In genomic region chr2:160650196-160651108, GRCh38 we compare ENCODE assay signal across 16 cellular contexts.
A peak's percentile ranks its signal among the peaks of the same experiment; 100 is the strongest.
DNase-seq lines count a peak whose midpoint lies in the region; ATAC-seq and TF ChIP-seq lines count a peak whose summit lies in the region.
"Had no signal": no experiment of that assay in that cellular context is flagged by ENCODE, and none has a peak within 500 bp of the region (broad histone marks: within the 10 kb centered on the region; RNA-seq: fewer than 3 reads in every experiment).

No MANE protein-coding gene starts in this region.

- H3K9me3 Mint-ChIP-seq in activated naive CD4-positive, alpha-beta T cell treated with anti-CD3 and anti-CD28 coated beads, Interleukin-2, amount 50 U/mL, for 24 hours: no peaks in the 10 kb centered on the region
- no peaks in the 10 kb centered on the region for H3K9me3 Mint-ChIP-seq in activated naive CD4-positive, alpha-beta T cell treated with anti-CD3 and anti-CD28 coated beads, Interleukin-2, amount 10 ng/mL, durations not matched to agents 7 days and 5 days
- peaks cover 9% of the 10 kb centered on the region for H3K9me3 Mint-ChIP-seq in dendritic cell treated with granulocyte-macrophage colony-stimulating factor and Interleukin-4, amounts not matched to agents 40 ng/mL and 50 ng/mL, for 4 days
- peaks cover 0 to 3% (median 0%) of the 10 kb centered on the region in 11 donors for H3K9me3 Mint-ChIP-seq in naive thymus-derived CD4-positive, alpha-beta T cell
- H3K9me3 Mint-ChIP-seq: activated CD4-positive, alpha-beta memory T cell treated with anti-CD3 and anti-CD28 coated beads, Interleukin-2, amount 10 ng/mL, durations not matched to agents 7 days and 5 days; activated naive CD4-positive, alpha-beta T cell treated with anti-CD3 and anti-CD28 coated beads, Interleukin-2, amount 50 U/mL, for 72 hours; activated T-cell treated with anti-CD3 and anti-CD28 coated beads, Interleukin-2, amount 50 U/mL, for 24 hours; CD8-positive, alpha-beta memory T cell had no signal

- H3K27me3 Mint-ChIP-seq in activated naive CD4-positive, alpha-beta T cell treated with anti-CD3 and anti-CD28 coated beads, Interleukin-2, amount 50 U/mL, for 24 hours: no peaks in the 10 kb centered on the region
- peaks cover 4% of the 10 kb centered on the region for H3K27me3 Mint-ChIP-seq in activated naive CD4-positive, alpha-beta T cell treated with anti-CD3 and anti-CD28 coated beads, Interleukin-2, amount 10 ng/mL, durations not matched to agents 7 days and 5 days
- H3K27me3 Mint-ChIP-seq in dendritic cell treated with granulocyte-macrophage colony-stimulating factor and Interleukin-4, amounts not matched to agents 40 ng/mL and 50 ng/mL, for 4 days: no peaks in the 10 kb centered on the region
- H3K27me3 Mint-ChIP-seq in naive thymus-derived CD4-positive, alpha-beta T cell: no peaks in the 10 kb centered on the region
- H3K27me3 Mint-ChIP-seq: activated CD4-positive, alpha-beta memory T cell treated with anti-CD3 and anti-CD28 coated beads, Interleukin-2, amount 10 ng/mL, durations not matched to agents 7 days and 5 days; activated T-cell treated with anti-CD3 and anti-CD28 coated beads, Interleukin-2, amount 50 U/mL, for 24 hours had no signal

- H3K27ac ChIP-seq in upper lobe of right lung (no peak overlapping the region), tibial artery (no peak overlapping the region)
- no peak overlapping the region for H3K27ac ChIP-seq in naive thymus-derived CD4-positive, alpha-beta T cell (ENCODE audit: low read depth, low read length)
- H3K27ac ChIP-seq: tibial nerve had no signal

- DNase-seq in activated naive CD4-positive, alpha-beta T cell treated with anti-CD3 and anti-CD28 coated beads, Interleukin-2, amount 10 ng/mL, durations not matched to agents 7 days and 5 days: no peak
- DNase-seq in NOMO-1 treated with dmso at 0.1 percent for 144 hours (lab: John Stamatoyannopoulos, UW; ENCODE audit: unreplicated experiment) (peak; percentile 78), upper lobe of right lung (no peak), MG63 (no peak), tibial artery (no peak)
- no peak for DNase-seq in naive thymus-derived CD4-positive, alpha-beta T cell
- DNase-seq: activated CD4-positive, alpha-beta memory T cell treated with anti-CD3 and anti-CD28 coated beads, Interleukin-2, amount 10 ng/mL, durations not matched to agents 7 days and 5 days; activated T-cell treated with anti-CD3 and anti-CD28 coated beads, Interleukin-2, amount 50 U/mL, for 24 hours; CD8-positive, alpha-beta memory T cell; NCI-H2029; NCI-H524 treated with DMSO at 0.1 percent for 48 hours; stimulated activated naive CD4-positive, alpha-beta T cell had no signal

- TF ChIP-seq CTCF in upper lobe of right lung (IDR thresholded peaks at IDR 0.05): no peak
- no peak for TF ChIP-seq CTCF in tibial artery (IDR thresholded peaks at IDR 0.05)

- H3K9me3 ChIP-seq in upper lobe of right lung (no peaks in the 10 kb centered on the region), MG63 (no peaks in the 10 kb centered on the region), tibial artery (no peaks in the 10 kb centered on the region)
- H3K9me3 ChIP-seq in naive thymus-derived CD4-positive, alpha-beta T cell (ENCODE audit: control insufficient read depth in 2 of 3, low read length in 3 of 3): no peaks in the 10 kb centered on the region
- H3K9me3 ChIP-seq: tibial nerve had no signal

- no peak overlapping the region for H3K4me3 Mint-ChIP-seq in activated naive CD4-positive, alpha-beta T cell treated with anti-CD3 and anti-CD28 coated beads, Interleukin-2, amount 50 U/mL, for 24 hours
- H3K4me3 Mint-ChIP-seq in activated naive CD4-positive, alpha-beta T cell treated with anti-CD3 and anti-CD28 coated beads, Interleukin-2, amount 10 ng/mL, durations not matched to agents 7 days and 5 days: no peak overlapping the region
- peak overlapping the region; percentile 37 for H3K4me3 Mint-ChIP-seq in dendritic cell treated with granulocyte-macrophage colony-stimulating factor and Interleukin-4, amounts not matched to agents 40 ng/mL and 50 ng/mL, for 4 days
- H3K4me3 Mint-ChIP-seq in naive thymus-derived CD4-positive, alpha-beta T cell: no peak overlapping the region
- H3K4me3 Mint-ChIP-seq: activated CD4-positive, alpha-beta memory T cell treated with anti-CD3 and anti-CD28 coated beads, Interleukin-2, amount 10 ng/mL, durations not matched to agents 7 days and 5 days; activated T-cell treated with anti-CD3 and anti-CD28 coated beads, Interleukin-2, amount 50 U/mL, for 24 hours; CD8-positive, alpha-beta memory T cell had no signal

- H3K36me3 Mint-ChIP-seq in activated naive CD4-positive, alpha-beta T cell treated with anti-CD3 and anti-CD28 coated beads, Interleukin-2, amount 50 U/mL, for 24 hours: no peaks in the 10 kb centered on the region
- no peaks in the 10 kb centered on the region for H3K36me3 Mint-ChIP-seq in activated naive CD4-positive, alpha-beta T cell treated with anti-CD3 and anti-CD28 coated beads, Interleukin-2, amount 10 ng/mL, durations not matched to agents 7 days and 5 days
- H3K36me3 Mint-ChIP-seq in dendritic cell treated with granulocyte-macrophage colony-stimulating factor and Interleukin-4, amounts not matched to agents 40 ng/mL and 50 ng/mL, for 4 days (ENCODE audit: low read depth): peaks cover 6% of the 10 kb centered on the region
- H3K36me3 Mint-ChIP-seq in naive thymus-derived CD4-positive, alpha-beta T cell: no peaks in the 10 kb centered on the region
- H3K36me3 Mint-ChIP-seq: activated naive CD4-positive, alpha-beta T cell treated with anti-CD3 and anti-CD28 coated beads, Interleukin-2, amount 50 U/mL, for 72 hours; CD8-positive, alpha-beta memory T cell had no signal

- ATAC-seq in upper lobe of right lung: peak; percentile 51
- no peak for ATAC-seq in naive thymus-derived CD4-positive, alpha-beta T cell

- H3K4me1 ChIP-seq in upper lobe of right lung (peaks cover 13% of the 10 kb centered on the region), tibial artery (peaks cover 0 to 16% (median 7%) of the 10 kb centered on the region in 4 donors)
- H3K4me1 ChIP-seq in naive thymus-derived CD4-positive, alpha-beta T cell (ENCODE audit: control insufficient read depth in 2 of 2, insufficient read depth in 2 of 2, low read length in 2 of 2): peaks cover 11 to 22% of the 10 kb centered on the region in 2 donors

- H3K27me3 ChIP-seq in upper lobe of right lung (no peaks in the 10 kb centered on the region), MG63 (no peaks in the 10 kb centered on the region), tibial artery (no peaks in the 10 kb centered on the region)
- no peaks in the 10 kb centered on the region for H3K27me3 ChIP-seq in naive thymus-derived CD4-positive, alpha-beta T cell (ENCODE audit: control insufficient read depth in 2 of 2, insufficient read depth in 2 of 2, low read length in 2 of 2)
- H3K27me3 ChIP-seq: tibial nerve had no signal

- CTCF ChIA-PET in activated naive CD4-positive, alpha-beta T cell treated with anti-CD3 and anti-CD28 coated beads, Interleukin-2, amount 10 ng/mL, durations not matched to agents 7 days and 5 days (lab: Charles Lee): interaction anchor here (0.9 kb wide), 1 partner anchor 312 kb away, joined by 3 read pairs; no protein-coding TSS in a partner anchor
- CTCF ChIA-PET in naive thymus-derived CD4-positive, alpha-beta T cell (lab: Charles Lee): no interaction called here

- H3K4me1 Mint-ChIP-seq in activated naive CD4-positive, alpha-beta T cell treated with anti-CD3 and anti-CD28 coated beads, Interleukin-2, amount 50 U/mL, for 24 hours: peaks cover 33% of the 10 kb centered on the region
- peaks cover 29% of the 10 kb centered on the region for H3K4me1 Mint-ChIP-seq in activated naive CD4-positive, alpha-beta T cell treated with anti-CD3 and anti-CD28 coated beads, Interleukin-2, amount 10 ng/mL, durations not matched to agents 7 days and 5 days
- peaks cover 48% of the 10 kb centered on the region for H3K4me1 Mint-ChIP-seq in dendritic cell treated with granulocyte-macrophage colony-stimulating factor and Interleukin-4, amounts not matched to agents 40 ng/mL and 50 ng/mL, for 4 days (ENCODE audit: low read depth)
- peaks cover 23 to 40% (median 34%) of the 10 kb centered on the region in 7 donors for H3K4me1 Mint-ChIP-seq in naive thymus-derived CD4-positive, alpha-beta T cell

- intact Hi-C loops in dendritic cell treated with granulocyte-macrophage colony-stimulating factor and Interleukin-4, amounts not matched to agents 40 ng/mL and 50 ng/mL, for 4 days (cut with micrococcal nuclease): no loop called here
- intact Hi-C loops in upper lobe of right lung (cut with DNase I) (no loop called here), tibial artery (cut with DNase I; ENCODE audit: low total_unique reads) (no loop called here)
- intact Hi-C loops in naive thymus-derived CD4-positive, alpha-beta T cell (cut with micrococcal nuclease): loop anchor here (5.0 kb wide), 5 partner anchors 158 to 378 kb away; partner anchors contain the start of gene RBMS1 (in 1 of the 2)

- peak overlapping the region; percentile 20 for H3K27ac Mint-ChIP-seq in activated naive CD4-positive, alpha-beta T cell treated with anti-CD3 and anti-CD28 coated beads, Interleukin-2, amount 50 U/mL, for 24 hours
- H3K27ac Mint-ChIP-seq in activated naive CD4-positive, alpha-beta T cell treated with anti-CD3 and anti-CD28 coated beads, Interleukin-2, amount 10 ng/mL, durations not matched to agents 7 days and 5 days: no peak overlapping the region
- H3K27ac Mint-ChIP-seq in dendritic cell treated with granulocyte-macrophage colony-stimulating factor and Interleukin-4, amounts not matched to agents 40 ng/mL and 50 ng/mL, for 4 days: peak overlapping the region; percentile 56
- peak overlapping the region in 1 of 9 donors; percentile 15 for H3K27ac Mint-ChIP-seq in naive thymus-derived CD4-positive, alpha-beta T cell
- H3K27ac Mint-ChIP-seq: activated CD4-positive, alpha-beta memory T cell treated with anti-CD3 and anti-CD28 coated beads, Interleukin-2, amount 10 ng/mL, durations not matched to agents 7 days and 5 days; activated naive CD4-positive, alpha-beta T cell treated with anti-CD3 and anti-CD28 coated beads, Interleukin-2, amount 50 U/mL, for 72 hours; CD8-positive, alpha-beta memory T cell had no signal

- POLR2A ChIA-PET in naive thymus-derived CD4-positive, alpha-beta T cell (lab: Charles Lee): interaction anchor here (1.1 kb wide), 1 partner anchor 221 kb away, joined by 4 read pairs; no protein-coding TSS in a partner anchor

- H3K4me3 ChIP-seq in upper lobe of right lung (no peak overlapping the region), MG63 (no peak overlapping the region), tibial artery (no peak overlapping the region)
- H3K4me3 ChIP-seq in naive thymus-derived CD4-positive, alpha-beta T cell (ENCODE audit: low read length): no peak overlapping the region
- H3K4me3 ChIP-seq: tibial nerve had no signal

- no peaks in the 10 kb centered on the region for H3K36me3 ChIP-seq in upper lobe of right lung
- H3K36me3 ChIP-seq in naive thymus-derived CD4-positive, alpha-beta T cell (ENCODE audit: control insufficient read depth in 2 of 3, insufficient read depth in 3 of 3, low read length in 3 of 3): no peaks in the 10 kb centered on the region
- no peaks in the 10 kb centered on the region for H3K36me3 ChIP-seq in MG63
- no peaks in the 10 kb centered on the region for H3K36me3 ChIP-seq in tibial artery
- H3K36me3 ChIP-seq: tibial nerve had no signal

Comparison
In these comparisons a context has a peak if more than half of its experiments do, and no peak if none do; other contexts are left out.
1. intact Hi-C loops: an anchor here in naive thymus-derived CD4-positive, alpha-beta T cell (5.0 kb wide); none called in dendritic cell treated with granulocyte-macrophage colony-stimulating factor and Interleukin-4, amounts not matched to agents 40 ng/mL and 50 ng/mL, for 4 days, upper lobe of right lung and tibial artery.